In genomic region chr3:175608351-175608750, GRCh38 we compare ENCODE assay signal across 19 cellular contexts.
DNase-seq lines count a peak whose midpoint lies in the region; ATAC-seq and TF ChIP-seq lines count a peak whose summit lies in the region.
"Had no signal": no experiment of that assay in that cellular context is flagged by ENCODE, and none has a peak within 500 bp of the region (broad histone marks: within the 10 kb centered on the region; RNA-seq: fewer than 3 reads in every experiment).

No MANE protein-coding gene starts in this region.

- intact Hi-C loops in PC-3 (cut with micrococcal nuclease), result loop anchor here (10.0 kb wide), 6 partner anchors 136 to 826 kb away; no protein-coding TSS in a partner anchor

- no peaks in the 10 kb centered on the region for H3K9me3 Mint-ChIP-seq in endodermal cell

- H4K20me1 ChIP-seq in PC-3 (ENCODE audit: low read length), result no peaks in the 10 kb centered on the region
- H4K20me1 ChIP-seq: BLaER1 had no signal

- no peaks in the 10 kb centered on the region for H3K9me2 ChIP-seq in PC-3 (replicated peaks; ENCODE audit: low read length)

- H3K36me3 ChIP-seq in endodermal cell (ENCODE audit: control insufficient read depth, insufficient read depth, low read length), result no peaks in the 10 kb centered on the region
- no peaks in the 10 kb centered on the region for H3K36me3 ChIP-seq in PC-3 (ENCODE audit: low read depth, low read length)
- H3K36me3 ChIP-seq: BLaER1, SJCRH30 had no signal

- no peaks in the 10 kb centered on the region for H3K27me3 Mint-ChIP-seq in endodermal cell (ENCODE audit: insufficient read depth)
- H3K27me3 Mint-ChIP-seq: CD8-positive, alpha-beta memory T cell had no signal

- 65 to 92% methylated on average over 2 to 5 of the region's 5 CpGs for WGBS in endodermal cell (ENCODE audit: insufficient coverage in 1 of 2, insufficient read length in 1 of 2), 2 experiments

- ATAC-seq in PC-3, result no peak
- ATAC-seq: K562 had no signal

- DNase-seq in NCI-H2029 (lab: John Stamatoyannopoulos, UW) (peak; percentile 9), NCI-H2029 treated with DMSO at 0.1 percent for 48 hours (lab: John Stamatoyannopoulos, UW) (no peak), NCI-H69 (lab: John Stamatoyannopoulos, UW) (peak; percentile 88), endodermal cell (no peak), putamen (ENCODE audit: low spot score) (peak; percentile 2), PC-3 (no peak), SHP77 (lab: John Stamatoyannopoulos, UW) (no peak)
- no peak for DNase-seq in stimulated activated CD4-positive, alpha-beta T cell treated with anti-CD3 and anti-CD28 coated beads, Interleukin-4, amount 100 ng/mL, for 1 hour
- DNase-seq: CD8-positive, alpha-beta memory T cell; GOT3; MV-4-11; NCI-H1694; NCI-H524 treated with DMSO at 0.1 percent for 48 hours; OCI-M1; SJCRH30; SW 1271 had no signal

- no peaks in the 10 kb centered on the region for H3K9me3 ChIP-seq in endodermal cell (ENCODE audit: control insufficient read depth, low read length)
- no peaks in the 10 kb centered on the region for H3K9me3 ChIP-seq in PC-3 (ENCODE audit: low read length)
- H3K9me3 ChIP-seq: BLaER1, SJCRH30 had no signal

- no peaks in the 10 kb centered on the region for H3K79me2 ChIP-seq in PC-3 (ENCODE audit: low read length)

- H3K4me2 ChIP-seq in PC-3 (ENCODE audit: low read length), result no peak overlapping the region
- H3K4me2 ChIP-seq: BLaER1 had no signal

- no peaks in the 10 kb centered on the region for H3F3A ChIP-seq in PC-3 (ENCODE audit: low read length, unreplicated experiment)

- POLR2A ChIA-PET in PC-3 (lab: Charles Lee; ENCODE audit: unreplicated experiment), result interaction anchor here (0.7 kb wide), 1 partner anchor 632 kb away, joined by 9 read pairs; no protein-coding TSS in a partner anchor

- H3K27me3 ChIP-seq in endodermal cell (ENCODE audit: control insufficient read depth, insufficient read depth, low read length, poor library complexity, severe bottlenecking) (no peaks in the 10 kb centered on the region), PC-3 (ENCODE audit: low read length) (no peaks in the 10 kb centered on the region)
- H3K27me3 ChIP-seq: BLaER1, SJCRH30 had no signal

- no peak overlapping the region for H3K27ac Mint-ChIP-seq in endodermal cell
- H3K27ac Mint-ChIP-seq: CD8-positive, alpha-beta memory T cell had no signal

- H2AFZ ChIP-seq in PC-3 (ENCODE audit: low read length), result no peak overlapping the region

- H3K4me3 ChIP-seq in endodermal cell (ENCODE audit: low read length) (no peak overlapping the region), PC-3 (ENCODE audit: low read length) (no peak overlapping the region)
- H3K4me3 ChIP-seq: BLaER1, K562, SJCRH30 had no signal

- H3K9ac ChIP-seq in endodermal cell (ENCODE audit: extremely low read depth, low read length, poor library complexity, severe bottlenecking) (no peak overlapping the region), PC-3 (ENCODE audit: low read length) (no peak overlapping the region)
- H3K9ac ChIP-seq: BLaER1 had no signal

- TF ChIP-seq CTCF in endodermal cell (conservative IDR thresholded peaks at IDR 0.05) (no peak), PC-3 (conservative IDR thresholded peaks at IDR 0.05; ENCODE audit: low read depth, low read length) (no peak)

- H3K27ac ChIP-seq in endodermal cell (ENCODE audit: low read depth, low read length), result peak overlapping the region; percentile 4
- H3K27ac ChIP-seq in PC-3 (ENCODE audit: low read length), result no peak overlapping the region
- H3K27ac ChIP-seq: BLaER1, RWPE1, SJCRH30 had no signal

- H3K4me1 ChIP-seq in endodermal cell (ENCODE audit: control insufficient read depth, insufficient read depth, low read length) (no peaks in the 10 kb centered on the region), PC-3 (ENCODE audit: insufficient read depth, low read length) (peaks cover 7% of the 10 kb centered on the region)
- H3K4me1 ChIP-seq: BLaER1 had no signal

- H3K36me3 Mint-ChIP-seq in endodermal cell (ENCODE audit: low read depth), result no peaks in the 10 kb centered on the region

- BruUV-seq in PC-3 (replicated peaks; lab: Mats Ljungman, UMichigan), result no TSS peak

- CTCF ChIA-PET in PC-3 (lab: Charles Lee), result no interaction called here

- H3K4me1 Mint-ChIP-seq in endodermal cell, result peaks cover 5% of the 10 kb centered on the region
- H3K4me1 Mint-ChIP-seq: CD8-positive, alpha-beta memory T cell had no signal

- no peak overlapping the region for H3K4me3 Mint-ChIP-seq in endodermal cell
- H3K4me3 Mint-ChIP-seq: CD8-positive, alpha-beta memory T cell had no signal

Comparison
In these comparisons a context has a peak if more than half of its experiments do, and no peak if none do; other contexts are left out.
1. DNase-seq: peak in NCI-H2029 (single experiment), NCI-H69 (single experiment) and putamen (single experiment); none in NCI-H2029 treated with DMSO at 0.1 percent for 48 hours (single experiment), endodermal cell (single experiment), PC-3 (single experiment), stimulated activated CD4-positive, alpha-beta T cell treated with anti-CD3 and anti-CD28 coated beads, Interleukin-4, amount 100 ng/mL, for 1 hour (single experiment) and SHP77 (0 of 2).